ENCODE assay signal across 1 cellular context in genomic region chr12:807041-807717, GRCh38.
TF ChIP-seq lines count a peak whose summit lies in the region.

No MANE protein-coding gene starts in this region.

TF ChIP-seq in GM12878, 131 proteins besides CTCF, POLR2A, EP300 and RAD21 (continued from another document):
- TF ChIP-seq, protein P1, sequence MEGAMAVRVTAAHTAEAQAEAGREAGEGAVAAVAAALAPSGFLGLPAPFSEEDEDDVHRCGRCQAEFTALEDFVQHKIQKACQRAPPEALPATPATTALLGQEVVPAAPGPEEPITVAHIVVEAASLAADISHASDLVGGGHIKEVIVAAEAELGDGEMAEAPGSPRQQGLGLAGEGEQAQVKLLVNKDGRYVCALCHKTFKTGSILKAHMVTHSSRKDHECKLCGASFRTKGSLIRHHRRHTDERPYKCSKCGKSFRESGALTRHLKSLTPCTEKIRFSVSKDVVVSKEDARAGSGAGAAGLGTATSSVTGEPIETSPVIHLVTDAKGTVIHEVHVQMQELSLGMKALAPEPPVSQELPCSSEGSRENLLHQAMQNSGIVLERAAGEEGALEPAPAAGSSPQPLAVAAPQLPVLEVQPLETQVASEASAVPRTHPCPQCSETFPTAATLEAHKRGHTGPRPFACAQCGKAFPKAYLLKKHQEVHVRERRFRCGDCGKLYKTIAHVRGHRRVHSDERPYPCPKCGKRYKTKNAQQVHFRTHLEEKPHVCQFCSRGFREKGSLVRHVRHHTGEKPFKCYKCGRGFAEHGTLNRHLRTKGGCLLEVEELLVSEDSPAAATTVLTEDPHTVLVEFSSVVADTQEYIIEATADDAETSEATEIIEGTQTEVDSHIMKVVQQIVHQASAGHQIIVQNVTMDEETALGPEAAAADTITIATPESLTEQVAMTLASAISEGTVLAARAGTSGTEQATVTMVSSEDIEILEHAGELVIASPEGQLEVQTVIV (IDR thresholded peaks at IDR 0.05; ENCODE audit: borderline replicate concordance, partially characterized antibody): no peak
- TF ChIP-seq EZH2 (IDR thresholded peaks at IDR 0.05; ENCODE audit: borderline replicate concordance, control insufficient read depth, low read depth, low read length) (no peak), RFX5 (IDR thresholded peaks at IDR 0.05; ENCODE audit: low read depth, low read length) (no peak), REST (IDR thresholded peaks at IDR 0.05; ENCODE audit: low read depth, low read length) (no peak), RUNX3 (IDR thresholded peaks at IDR 0.05; ENCODE audit: low read length) (peak; percentile 73), TCF7 (IDR thresholded peaks at IDR 0.05; ENCODE audit: borderline replicate concordance) (no peak), SMAD1 (IDR thresholded peaks at IDR 0.05; ENCODE audit: low read depth, partially characterized antibody) (no peak), ATF7 (IDR thresholded peaks at IDR 0.05; ENCODE audit: low read depth) (peak; percentile 19; the same call in 1 of the 2 replicates), RELB (IDR thresholded peaks at IDR 0.05; ENCODE audit: low read depth) (peak; percentile 30; the same call in 1 of the 2 replicates), NFIC (IDR thresholded peaks at IDR 0.05; ENCODE audit: low read depth, low read length) (0 out of 2 replicates have a peak, but pooled peaks have one; percentile 17), MEF2A (IDR thresholded peaks at IDR 0.05; ENCODE audit: insufficient read depth, low read depth, low read length) (no peak), ATF2 (IDR thresholded peaks at IDR 0.05; ENCODE audit: low read length) (no peak), CBX5 (IDR thresholded peaks at IDR 0.05; ENCODE audit: low read depth) (no peak), NFXL1 (IDR thresholded peaks at IDR 0.05; ENCODE audit: borderline replicate concordance) (no peak), MTA2 (IDR thresholded peaks at IDR 0.05; ENCODE audit: low read depth) (peak; percentile 38; the same call in 1 of the 2 replicates), ETV6 (conservative IDR thresholded peaks at IDR 0.05 in 1 of 2, IDR thresholded peaks at IDR 0.05 in 1 of 2; ENCODE audit: borderline replicate concordance in 1 of 2, low read depth in 1 of 2) (no peak), MYC (IDR thresholded peaks at IDR 0.05; ENCODE audit: insufficient read depth, insufficient read length, insufficient replicate concordance, low read length, severe bottlenecking) (no peak), SIN3A (IDR thresholded peaks at IDR 0.05; ENCODE audit: low read depth, low read length) (no peak), ZNF384 (IDR thresholded peaks at IDR 0.05; ENCODE audit: borderline replicate concordance, low read depth, low read length) (0 out of 2 replicates have a peak, but pooled peaks have one; percentile 16), IKZF1 (conservative IDR thresholded peaks at IDR 0.05) (peak; percentile 60; the same call in 1 of the 2 replicates), ZSCAN29 (IDR thresholded peaks at IDR 0.05) (no peak), EED (IDR thresholded peaks at IDR 0.05; ENCODE audit: low read depth) (peak; percentile 62), HDAC2 (IDR thresholded peaks at IDR 0.05) (no peak), IKZF2 (IDR thresholded peaks at IDR 0.05) (peak; percentile 78 to 83), SPI1 (IDR thresholded peaks at IDR 0.05; ENCODE audit: borderline replicate concordance, insufficient read depth, low read depth, low read length) (peak; percentile 55; the same call in 1 of the 2 replicates), RELA (IDR thresholded peaks at IDR 0.05; ENCODE audit: borderline replicate concordance, partially characterized antibody) (no peak), ZNF274 (IDR thresholded peaks at IDR 0.05; ENCODE audit: insufficient read depth, insufficient read length) (no peak), EGR1 (IDR thresholded peaks at IDR 0.05; ENCODE audit: borderline replicate concordance in 1 of 2, low read depth in 2 of 2, low read length in 2 of 2) (no peak), HDGF (IDR thresholded peaks at IDR 0.05) (no peak), RBBP5 (conservative IDR thresholded peaks at IDR 0.05) (no peak), LARP7 (IDR thresholded peaks at IDR 0.05) (no peak), MTA3 (IDR thresholded peaks at IDR 0.05; ENCODE audit: borderline replicate concordance, low read length) (0 out of 2 replicates have a peak, but pooled peaks have one; percentile 39), ZNF24 (IDR thresholded peaks at IDR 0.05) (peak; percentile 67), HCFC1 (IDR thresholded peaks at IDR 0.05; ENCODE audit: low read length) (no peak), NRF1 (conservative IDR thresholded peaks at IDR 0.05; ENCODE audit: low read depth, low read length) (no peak), ZNF592 (IDR thresholded peaks at IDR 0.05) (no peak), BHLHE40 (IDR thresholded peaks at IDR 0.05; ENCODE audit: borderline replicate concordance in 1 of 2, low read depth in 2 of 2, low read length in 1 of 2) (no peak; a peak in 1 of 4 replicates)
- TF ChIP-seq, protein P2, sequence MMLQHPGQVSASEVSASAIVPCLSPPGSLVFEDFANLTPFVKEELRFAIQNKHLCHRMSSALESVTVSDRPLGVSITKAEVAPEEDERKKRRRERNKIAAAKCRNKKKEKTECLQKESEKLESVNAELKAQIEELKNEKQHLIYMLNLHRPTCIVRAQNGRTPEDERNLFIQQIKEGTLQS (IDR thresholded peaks at IDR 0.05; ENCODE audit: borderline replicate concordance, extremely low read depth, low read depth, low read length): no peak
- TF ChIP-seq, protein P3, sequence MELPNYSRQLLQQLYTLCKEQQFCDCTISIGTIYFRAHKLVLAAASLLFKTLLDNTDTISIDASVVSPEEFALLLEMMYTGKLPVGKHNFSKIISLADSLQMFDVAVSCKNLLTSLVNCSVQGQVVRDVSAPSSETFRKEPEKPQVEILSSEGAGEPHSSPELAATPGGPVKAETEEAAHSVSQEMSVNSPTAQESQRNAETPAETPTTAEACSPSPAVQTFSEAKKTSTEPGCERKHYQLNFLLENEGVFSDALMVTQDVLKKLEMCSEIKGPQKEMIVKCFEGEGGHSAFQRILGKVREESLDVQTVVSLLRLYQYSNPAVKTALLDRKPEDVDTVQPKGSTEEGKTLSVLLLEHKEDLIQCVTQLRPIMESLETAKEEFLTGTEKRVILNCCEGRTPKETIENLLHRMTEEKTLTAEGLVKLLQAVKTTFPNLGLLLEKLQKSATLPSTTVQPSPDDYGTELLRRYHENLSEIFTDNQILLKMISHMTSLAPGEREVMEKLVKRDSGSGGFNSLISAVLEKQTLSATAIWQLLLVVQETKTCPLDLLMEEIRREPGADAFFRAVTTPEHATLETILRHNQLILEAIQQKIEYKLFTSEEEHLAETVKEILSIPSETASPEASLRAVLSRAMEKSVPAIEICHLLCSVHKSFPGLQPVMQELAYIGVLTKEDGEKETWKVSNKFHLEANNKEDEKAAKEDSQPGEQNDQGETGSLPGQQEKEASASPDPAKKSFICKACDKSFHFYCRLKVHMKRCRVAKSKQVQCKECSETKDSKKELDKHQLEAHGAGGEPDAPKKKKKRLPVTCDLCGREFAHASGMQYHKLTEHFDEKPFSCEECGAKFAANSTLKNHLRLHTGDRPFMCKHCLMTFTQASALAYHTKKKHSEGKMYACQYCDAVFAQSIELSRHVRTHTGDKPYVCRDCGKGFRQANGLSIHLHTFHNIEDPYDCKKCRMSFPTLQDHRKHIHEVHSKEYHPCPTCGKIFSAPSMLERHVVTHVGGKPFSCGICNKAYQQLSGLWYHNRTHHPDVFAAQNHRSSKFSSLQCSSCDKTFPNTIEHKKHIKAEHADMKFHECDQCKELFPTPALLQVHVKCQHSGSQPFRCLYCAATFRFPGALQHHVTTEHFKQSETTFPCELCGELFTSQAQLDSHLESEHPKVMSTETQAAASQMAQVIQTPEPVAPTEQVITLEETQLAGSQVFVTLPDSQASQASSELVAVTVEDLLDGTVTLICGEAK (IDR thresholded peaks at IDR 0.05; ENCODE audit: borderline replicate concordance): no peak
